12 cellular contexts compared by ENCODE assay signal in genomic region chr10:123398180-123398591, GRCh38.
A peak's percentile ranks its signal among the peaks of the same experiment; 100 is the strongest.
DNase-seq lines count a peak whose midpoint lies in the region; ATAC-seq and TF ChIP-seq lines count a peak whose summit lies in the region.
"Had no signal": no experiment of that assay in that cellular context is flagged by ENCODE, and none has a peak within 500 bp of the region (broad histone marks: within the 10 kb centered on the region; RNA-seq: fewer than 3 reads in every experiment).

No MANE protein-coding gene starts in this region.

- WGBS in endodermal cell (ENCODE audit: insufficient coverage in 1 of 2, insufficient read length in 1 of 2), 2 experiments = 75% methylated on average over 1 to 4 of the region's 4 CpGs
- WGBS in stomach, 5 donors = 56 to 80% (median 77%) methylated on average over 4 of the region's 4 CpGs

- no peak for TF ChIP-seq CTCF in endodermal cell (conservative IDR thresholded peaks at IDR 0.05)
- TF ChIP-seq CTCF in stomach (IDR thresholded peaks at IDR 0.05) = no peak

- H3K27me3 Mint-ChIP-seq in endodermal cell (ENCODE audit: insufficient read depth) = no peaks in the 10 kb centered on the region
- H3K27me3 Mint-ChIP-seq in T-helper 2 cell treated with Interferon-gamma antibody and Interleukin-4, amounts not matched to agents 5 μg/mL and 100 μg/mL, for 36 hours (ENCODE audit: low read depth) = no peaks in the 10 kb centered on the region
- H3K27me3 Mint-ChIP-seq: activated naive CD8-positive, alpha-beta T cell treated with anti-CD3 and anti-CD28 coated beads, Interleukin-2, amount 10 ng/mL, durations not matched to agents 7 days and 5 days had no signal

- H3K27me3 ChIP-seq in endodermal cell (ENCODE audit: control insufficient read depth, insufficient read depth, low read length, poor library complexity, severe bottlenecking) = no peaks in the 10 kb centered on the region
- H3K27me3 ChIP-seq in stomach = no peaks in the 10 kb centered on the region
- H3K27me3 ChIP-seq: vagina had no signal

- no peaks in the 10 kb centered on the region for H3K4me1 ChIP-seq in endodermal cell (ENCODE audit: control insufficient read depth, insufficient read depth, low read length)
- no peaks in the 10 kb centered on the region for H3K4me1 ChIP-seq in stomach
- H3K4me1 ChIP-seq: vagina had no signal

- H3K9me3 ChIP-seq in endodermal cell (ENCODE audit: control insufficient read depth, low read length) = no peaks in the 10 kb centered on the region
- H3K9me3 ChIP-seq in stomach = peaks cover 0 to 13% (median 7%) of the 10 kb centered on the region in 4 donors
- H3K9me3 ChIP-seq: vagina had no signal

- TF ChIP-seq POLR2A in stomach (IDR thresholded peaks at IDR 0.05) = no peak

- DNase-seq in endodermal cell (peak; percentile 10), islet precursor cell (no peak), stomach (no peak), HEK293T (ENCODE audit: extremely low spot score) (no peak)
- DNase-seq in T-helper 2 cell treated with Interferon-gamma antibody and Interleukin-4, amounts not matched to agents 5 μg/mL and 100 μg/mL, for 36 hours (ENCODE audit: low spot score) = no peak
- DNase-seq: activated naive CD8-positive, alpha-beta T cell treated with anti-CD3 and anti-CD28 coated beads, Interleukin-2, amount 10 ng/mL, durations not matched to agents 7 days and 5 days; NCI-H526 had no signal

- no peak for TF ChIP-seq EP300 in stomach (IDR thresholded peaks at IDR 0.05)

- no peak overlapping the region for H3K27ac ChIP-seq in endodermal cell (ENCODE audit: low read depth, low read length)
- H3K27ac ChIP-seq in stomach = no peak overlapping the region
- H3K27ac ChIP-seq: vagina had no signal

- no peak overlapping the region for H3K9ac ChIP-seq in endodermal cell (ENCODE audit: extremely low read depth, low read length, poor library complexity, severe bottlenecking)

- ATAC-seq in GM18520 (IDR thresholded peaks at IDR 0.05; ENCODE audit: unreplicated experiment) (peak; percentile 84), GM21515 (IDR thresholded peaks at IDR 0.05; ENCODE audit: unreplicated experiment) (peak; percentile 63), HG03139 (IDR thresholded peaks at IDR 0.05; ENCODE audit: unreplicated experiment) (peak; percentile 70)
- ATAC-seq: WTC11 had no signal

- H3K4me3 Mint-ChIP-seq in endodermal cell = no peak overlapping the region
- no peak overlapping the region for H3K4me3 Mint-ChIP-seq in T-helper 2 cell treated with Interferon-gamma antibody and Interleukin-4, amounts not matched to agents 5 μg/mL and 100 μg/mL, for 36 hours
- H3K4me3 Mint-ChIP-seq: activated naive CD8-positive, alpha-beta T cell treated with anti-CD3 and anti-CD28 coated beads, Interleukin-2, amount 10 ng/mL, durations not matched to agents 7 days and 5 days; WTC11 had no signal

- CTCF ChIA-PET in HEK293T (lab: Yijun Ruan, JAX) = no interaction called here

- H3K4me1 Mint-ChIP-seq in endodermal cell = no peaks in the 10 kb centered on the region
- H3K4me1 Mint-ChIP-seq in T-helper 2 cell treated with Interferon-gamma antibody and Interleukin-4, amounts not matched to agents 5 μg/mL and 100 μg/mL, for 36 hours (ENCODE audit: low read depth) = no peaks in the 10 kb centered on the region

- POLR2A ChIA-PET in HEK293T (lab: Yijun Ruan, JAX) = no interaction called here

- no peaks in the 10 kb centered on the region for H3K36me3 ChIP-seq in endodermal cell (ENCODE audit: control insufficient read depth, insufficient read depth, low read length)
- no peaks in the 10 kb centered on the region for H3K36me3 ChIP-seq in stomach
- H3K36me3 ChIP-seq: vagina had no signal

- intact Hi-C loops in stomach (cut with DNase I; ENCODE audit: low total_unique reads) = no loop called here

- no peak overlapping the region for H3K4me3 ChIP-seq in endodermal cell (ENCODE audit: low read length)
- H3K4me3 ChIP-seq in stomach = no peak overlapping the region
- H3K4me3 ChIP-seq: vagina had no signal

- peaks cover 12% of the 10 kb centered on the region for H3K36me3 Mint-ChIP-seq in endodermal cell (ENCODE audit: low read depth)
- H3K36me3 Mint-ChIP-seq in T-helper 2 cell treated with Interferon-gamma antibody and Interleukin-4, amounts not matched to agents 5 μg/mL and 100 μg/mL, for 36 hours (ENCODE audit: low read depth) = no peaks in the 10 kb centered on the region
- H3K36me3 Mint-ChIP-seq: activated naive CD8-positive, alpha-beta T cell treated with anti-CD3 and anti-CD28 coated beads, Interleukin-2, amount 10 ng/mL, durations not matched to agents 7 days and 5 days had no signal

- peaks cover 21% of the 10 kb centered on the region for H3K9me3 Mint-ChIP-seq in endodermal cell
- no peaks in the 10 kb centered on the region for H3K9me3 Mint-ChIP-seq in T-helper 2 cell treated with Interferon-gamma antibody and Interleukin-4, amounts not matched to agents 5 μg/mL and 100 μg/mL, for 36 hours

- H3K27ac Mint-ChIP-seq in endodermal cell = no peak overlapping the region
- H3K27ac Mint-ChIP-seq in T-helper 2 cell treated with Interferon-gamma antibody and Interleukin-4, amounts not matched to agents 5 μg/mL and 100 μg/mL, for 36 hours = no peak overlapping the region
- H3K27ac Mint-ChIP-seq: WTC11 had no signal

TF ChIP-seq in HEK293T, 16 proteins besides CTCF, POLR2A, EP300 and RAD21:
- no peak for TF ChIP-seq CTBP1 (IDR thresholded peaks at IDR 0.05; ENCODE audit: borderline replicate concordance)
- no peak for TF ChIP-seq SP1 (IDR thresholded peaks at IDR 0.05)
- no peak for TF ChIP-seq SUZ12 (IDR thresholded peaks at IDR 0.05)
- TF ChIP-seq FOXA1 (IDR thresholded peaks at IDR 0.05) = no peak
- no peak for TF ChIP-seq BHLHE40 (IDR thresholded peaks at IDR 0.05; ENCODE audit: borderline replicate concordance)
- no peak for TF ChIP-seq L3MBTL2 (conservative IDR thresholded peaks at IDR 0.05)
- no peak for TF ChIP-seq FOXK2 (IDR thresholded peaks at IDR 0.05)
- no peak for TF ChIP-seq LEF1 (IDR thresholded peaks at IDR 0.05; ENCODE audit: borderline replicate concordance)
- TF ChIP-seq, protein P1, sequence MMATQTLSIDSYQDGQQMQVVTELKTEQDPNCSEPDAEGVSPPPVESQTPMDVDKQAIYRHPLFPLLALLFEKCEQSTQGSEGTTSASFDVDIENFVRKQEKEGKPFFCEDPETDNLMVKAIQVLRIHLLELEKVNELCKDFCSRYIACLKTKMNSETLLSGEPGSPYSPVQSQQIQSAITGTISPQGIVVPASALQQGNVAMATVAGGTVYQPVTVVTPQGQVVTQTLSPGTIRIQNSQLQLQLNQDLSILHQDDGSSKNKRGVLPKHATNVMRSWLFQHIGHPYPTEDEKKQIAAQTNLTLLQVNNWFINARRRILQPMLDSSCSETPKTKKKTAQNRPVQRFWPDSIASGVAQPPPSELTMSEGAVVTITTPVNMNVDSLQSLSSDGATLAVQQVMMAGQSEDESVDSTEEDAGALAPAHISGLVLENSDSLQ (IDR thresholded peaks at IDR 0.05) = no peak
- TF ChIP-seq ARNT (IDR thresholded peaks at IDR 0.05) = no peak
- no peak for TF ChIP-seq ELF4 (IDR thresholded peaks at IDR 0.05)
- no peak for TF ChIP-seq FOXM1 (IDR thresholded peaks at IDR 0.05; ENCODE audit: borderline replicate concordance)
- no peak for TF ChIP-seq TARDBP (IDR thresholded peaks at IDR 0.05)
- no peak for TF ChIP-seq ZNF384 (IDR thresholded peaks at IDR 0.05)
- TF ChIP-seq HDGF (IDR thresholded peaks at IDR 0.05; ENCODE audit: borderline replicate concordance) = no peak
- no peak for TF ChIP-seq NFRKB (IDR thresholded peaks at IDR 0.05)
